Comparison of ENCODE assay signal across 17 cellular contexts in the genomic region with DNA sequence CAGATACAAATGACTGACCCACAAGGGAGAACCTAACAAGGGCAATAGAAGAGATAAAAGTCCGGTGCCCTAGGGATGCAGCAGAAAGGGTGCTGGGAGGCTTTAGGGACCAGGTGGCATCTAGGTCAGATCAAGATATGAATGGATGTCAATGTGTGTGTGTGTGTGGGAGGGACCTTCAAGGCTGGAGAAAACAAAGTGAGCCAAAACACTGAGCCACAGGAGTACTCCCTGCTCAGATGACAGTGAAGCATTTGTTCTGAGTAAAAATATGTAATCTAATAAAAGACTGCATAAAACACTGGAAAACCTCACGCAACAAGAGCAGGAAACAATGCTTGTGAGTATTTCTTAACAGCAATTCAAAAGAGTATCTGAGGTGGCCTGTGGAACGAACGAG. TPM values are rescaled to one million over a fixed set of nuclear protein-coding genes. Genes with fewer than 3 reads are reported as not detected.
DNase-seq lines count a peak whose midpoint lies in the region; ATAC-seq and TF ChIP-seq lines count a peak whose summit lies in the region.
"Had no signal": no experiment of that assay in that cellular context is flagged by ENCODE, and none has a peak within 500 bp of the region (broad histone marks: within the 10 kb centered on the region; RNA-seq: fewer than 3 reads in every experiment).

No MANE protein-coding gene starts in this region.

- DNase-seq in COLO829 (ENCODE audit: low spot score) (peak; percentile 48), PC-3 (no peak), amniotic epithelial cell (ENCODE audit: low read depth) (peak; percentile 39), foreskin melanocyte (peak; percentile 23), C1 segment of cervical spinal cord (lab: John Stamatoyannopoulos, UW) (no peak), GDM1 (lab: John Stamatoyannopoulos, UW) (no peak)
- no peak for DNase-seq in activated naive CD4-positive, alpha-beta T cell treated with anti-CD3 and anti-CD28 coated beads, Interleukin-2, amount 50 U/mL, for 72 hours (ENCODE audit: low spot score in 2 of 2)
- DNase-seq: 8988T; Caco-2; CD4-positive, CD25-positive, alpha-beta regulatory T cell; CD8-positive, alpha-beta memory T cell had no signal

- no peak overlapping the region for H2AFZ ChIP-seq in PC-3 (ENCODE audit: low read length)
- H2AFZ ChIP-seq: GM23338 had no signal

- no peaks in the 10 kb centered on the region for H3K4me1 ChIP-seq in PC-3 (ENCODE audit: insufficient read depth, low read length)
- H3K4me1 ChIP-seq: Caco-2 had no signal

- H3K36me3 Mint-ChIP-seq in activated naive CD4-positive, alpha-beta T cell treated with anti-CD3 and anti-CD28 coated beads, Interleukin-2, amount 50 U/mL, for 72 hours: peaks cover 5 to 6% of the 10 kb centered on the region in 2 donors

- no peaks in the 10 kb centered on the region for H3K9me3 Mint-ChIP-seq in activated naive CD4-positive, alpha-beta T cell treated with anti-CD3 and anti-CD28 coated beads, Interleukin-2, amount 50 U/mL, for 72 hours
- H3K9me3 Mint-ChIP-seq: CD8-positive, alpha-beta memory T cell; GM23338 had no signal

- no peaks in the 10 kb centered on the region for H3K9me2 ChIP-seq in PC-3 (replicated peaks; ENCODE audit: low read length)

- no peaks in the 10 kb centered on the region for H3K27me3 ChIP-seq in PC-3 (ENCODE audit: low read length)
- H3K27me3 ChIP-seq: BLaER1 treated with 17β-estradiol and CSF1 and Interleukin-3, amounts not matched to agents 10 nM and 100 nM had no signal

- no peak overlapping the region for H3K4me3 ChIP-seq in PC-3 (ENCODE audit: low read length)
- H3K4me3 ChIP-seq: BLaER1 treated with 17β-estradiol and CSF1 and Interleukin-3, amounts not matched to agents 10 nM and 100 nM; GM23338 had no signal

- H3K79me2 ChIP-seq in PC-3 (ENCODE audit: low read length): no peaks in the 10 kb centered on the region

- H3K27ac ChIP-seq in PC-3 (ENCODE audit: low read length): no peak overlapping the region
- H3K27ac ChIP-seq: BLaER1 treated with 17β-estradiol and CSF1 and Interleukin-3, amounts not matched to agents 10 nM and 100 nM; HL-60 had no signal

- POLR2A ChIA-PET in PC-3 (lab: Charles Lee; ENCODE audit: unreplicated experiment): no interaction called here

- CTCF ChIA-PET in PC-3 (lab: Charles Lee): interaction anchor here (0.6 kb wide), 1 partner anchor 91 kb away, joined by 8 read pairs; no protein-coding TSS in a partner anchor

- H4K20me1 ChIP-seq in PC-3 (ENCODE audit: low read length): no peaks in the 10 kb centered on the region
- H4K20me1 ChIP-seq: BLaER1 treated with 17β-estradiol and CSF1 and Interleukin-3, amounts not matched to agents 10 nM and 100 nM had no signal

- H3F3A ChIP-seq in PC-3 (ENCODE audit: low read length, unreplicated experiment): peaks cover 8% of the 10 kb centered on the region

- peak; percentile 55 for ATAC-seq in PC-3
- ATAC-seq in HG03108 (IDR thresholded peaks at IDR 0.05; ENCODE audit: unreplicated experiment): no peak
- no peak for ATAC-seq in activated naive CD4-positive, alpha-beta T cell treated with anti-CD3 and anti-CD28 coated beads, Interleukin-2, amount 50 U/mL, for 72 hours
- ATAC-seq: GM23338, HCT116 had no signal

- no peak overlapping the region for H3K4me2 ChIP-seq in PC-3 (ENCODE audit: low read length)
- H3K4me2 ChIP-seq: BLaER1 treated with 17β-estradiol and CSF1 and Interleukin-3, amounts not matched to agents 10 nM and 100 nM; GM23338 had no signal

- H3K9me3 ChIP-seq in PC-3 (ENCODE audit: low read length): no peaks in the 10 kb centered on the region
- H3K9me3 ChIP-seq: Caco-2 had no signal

- no TSS peak for BruUV-seq in PC-3 (replicated peaks; lab: Mats Ljungman, UMichigan)

- intact Hi-C loops in PC-3 (cut with micrococcal nuclease): loop anchor here (5.0 kb wide), 1 partner anchor 36 kb away; no protein-coding TSS in a partner anchor

- H3K9ac ChIP-seq in PC-3 (ENCODE audit: low read length): no peak overlapping the region
- H3K9ac ChIP-seq: BLaER1 treated with 17β-estradiol and CSF1 and Interleukin-3, amounts not matched to agents 10 nM and 100 nM had no signal

- H3K27ac Mint-ChIP-seq in activated naive CD4-positive, alpha-beta T cell treated with anti-CD3 and anti-CD28 coated beads, Interleukin-2, amount 50 U/mL, for 72 hours: no peak overlapping the region
- H3K27ac Mint-ChIP-seq: B cell; CD4-positive, CD25-positive, alpha-beta regulatory T cell; CD8-positive, alpha-beta memory T cell had no signal

- TF ChIP-seq CTCF in PC-3 (conservative IDR thresholded peaks at IDR 0.05; ENCODE audit: low read depth, low read length): no peak

- H3K36me3 ChIP-seq in PC-3 (ENCODE audit: low read depth, low read length): 0 out of 2 replicates have a peak, but pooled peaks cover 2% of the 10 kb centered on the region

RNA-seq across cellular contexts. Expression of a gene that starts 28.2 kb away (rescaled TPM):
- 12.8 and 13.5 TPM in 2 replicates for total RNA-seq in PC-3 (2014; rRNA removed)
- 10 to 100 TPM; 14.3 to 17.2 TPM for total RNA-seq in activated naive CD4-positive, alpha-beta T cell treated with anti-CD3 and anti-CD28 coated beads, Interleukin-2, amount 50 U/mL, for 72 hours

RNA-seq across cellular contexts. Expression of a gene that starts 44.6 kb away (rescaled TPM):
- 10.3 and 10.7 TPM in 2 replicates for total RNA-seq in PC-3 (2014; rRNA removed)
- total RNA-seq in activated naive CD4-positive, alpha-beta T cell treated with anti-CD3 and anti-CD28 coated beads, Interleukin-2, amount 50 U/mL, for 72 hours: 1 to 10 TPM; 6.6 to 9.5 TPM

Comparison
In these comparisons a context has a peak if more than half of its experiments do, and no peak if none do; other contexts are left out.
1. DNase-seq: peak in COLO829 (single experiment), amniotic epithelial cell (single experiment) and foreskin melanocyte (single experiment); none in PC-3 (single experiment), C1 segment of cervical spinal cord (0 of 14), GDM1 (single experiment) and activated naive CD4-positive, alpha-beta T cell treated with anti-CD3 and anti-CD28 coated beads, Interleukin-2, amount 50 U/mL, for 72 hours (0 of 2).